Comparison of ENCODE assay signal across 8 cellular contexts in the genomic region with DNA sequence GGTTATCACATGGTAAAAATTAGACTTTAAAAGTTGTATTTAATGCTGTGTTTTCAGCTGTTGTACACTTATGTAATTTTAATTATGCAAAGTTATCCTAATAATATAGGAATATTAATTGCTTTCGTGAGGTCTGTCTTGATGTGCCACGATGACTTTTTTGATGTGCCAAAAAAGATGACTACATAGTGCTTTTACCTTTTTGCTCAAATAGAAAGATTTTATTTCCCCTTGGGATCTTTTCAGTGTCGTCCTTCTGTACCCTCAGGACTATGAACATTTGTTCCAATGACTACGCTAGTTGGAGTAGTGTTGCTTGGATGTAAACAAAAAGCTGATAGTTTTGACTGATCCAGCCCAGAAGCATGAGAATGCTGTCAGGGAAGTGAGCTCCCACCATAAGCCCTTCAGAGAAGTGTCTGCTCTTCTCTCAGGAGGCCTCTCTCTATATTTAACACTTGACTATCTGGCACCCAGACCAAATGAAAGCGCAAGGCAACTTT. TPM values are rescaled to one million over a fixed set of nuclear protein-coding genes. Genes with fewer than 3 reads are reported as not detected.
A peak's percentile ranks its signal among the peaks of the same experiment; 100 is the strongest.
DNase-seq lines count a peak whose midpoint lies in the region; ATAC-seq and TF ChIP-seq lines count a peak whose summit lies in the region.

No MANE protein-coding gene starts in this region.

- H3K9me3 ChIP-seq in cardiac muscle cell (ENCODE audit: low read depth) (no peaks in the 10 kb centered on the region), ascending aorta (no peaks in the 10 kb centered on the region), lower lobe of right lung (no peaks in the 10 kb centered on the region), upper lobe of right lung (no peaks in the 10 kb centered on the region)

- H3K4me1 ChIP-seq in cardiac muscle cell (ENCODE audit: low read depth) (peaks cover 25% of the 10 kb centered on the region), ascending aorta (peaks cover 0 to 14% of the 10 kb centered on the region in 2 donors), lower lobe of right lung (peaks cover 41% of the 10 kb centered on the region), upper lobe of right lung (peaks cover 41% of the 10 kb centered on the region)

- no peak for DNase-seq in cardiac muscle cell (ENCODE audit: low read depth in 1 of 2, low spot score in 1 of 2)
- no peak for DNase-seq in Right ventricle myocardium inferior (ENCODE audit: missing footprints)
- no peak for DNase-seq in ascending aorta (ENCODE audit: low spot score in 2 of 2)
- DNase-seq in lower lobe of right lung = no peak
- DNase-seq in upper lobe of right lung = no peak
- DNase-seq in HT-29 (ENCODE audit: low spot score) = no peak
- no peak for DNase-seq in stimulated activated CD8-positive, alpha-beta memory T cell treated with anti-CD3 and anti-CD28 coated beads, Interleukin-4, amount 100 ng/mL, for 48 hours
- DNase-seq in NCI-H1048 (lab: John Stamatoyannopoulos, UW) = no peak

- H3K4me3 ChIP-seq in cardiac muscle cell = peak overlapping the region; percentile 79
- H3K4me3 ChIP-seq in ascending aorta = peak overlapping the region; percentile 84 to 95
- peak overlapping the region; percentile 88 for H3K4me3 ChIP-seq in lower lobe of right lung
- H3K4me3 ChIP-seq in upper lobe of right lung = peak overlapping the region; percentile 93

- intact Hi-C loops in Right ventricle myocardium inferior (cut with DNase I) (loop anchor here (1.0 to 5.0 kb wide), 6 partner anchors 57 to 309 kb away; a partner anchor contains a TSS), ascending aorta (cut with DNase I) (loop anchor here (1.0 to 5.0 kb wide), 8 partner anchors 74 to 1425 kb away; a partner anchor contains a TSS), lower lobe of right lung (cut with DNase I) (no loop called here), upper lobe of right lung (cut with DNase I) (loop anchor here (10.0 kb wide), 1 partner anchor 199 kb away; no protein-coding TSS in a partner anchor)

- TF ChIP-seq CTCF in cardiac muscle cell (IDR thresholded peaks at IDR 0.05; ENCODE audit: low read depth, low read length) = no peak
- peak in 1 of 3 experiments; percentile 1 for TF ChIP-seq CTCF in ascending aorta (IDR thresholded peaks at IDR 0.05)
- no peak for TF ChIP-seq CTCF in lower lobe of right lung (IDR thresholded peaks at IDR 0.05)
- no peak for TF ChIP-seq CTCF in upper lobe of right lung (IDR thresholded peaks at IDR 0.05)

- H3K27me3 ChIP-seq in cardiac muscle cell = no peaks in the 10 kb centered on the region
- no peaks in the 10 kb centered on the region for H3K27me3 ChIP-seq in ascending aorta
- H3K27me3 ChIP-seq in lower lobe of right lung (ENCODE audit: low read depth) = no peaks in the 10 kb centered on the region
- no peaks in the 10 kb centered on the region for H3K27me3 ChIP-seq in upper lobe of right lung

- peak overlapping the region; percentile 100 for H3K27ac ChIP-seq in cardiac muscle cell
- H3K27ac ChIP-seq in ascending aorta = peak overlapping the region; percentile 99
- peak overlapping the region; percentile 99 for H3K27ac ChIP-seq in lower lobe of right lung
- H3K27ac ChIP-seq in upper lobe of right lung = peak overlapping the region; percentile 99

- H3K36me3 ChIP-seq in cardiac muscle cell (no peaks in the 10 kb centered on the region), ascending aorta (peaks cover 0 to 3% of the 10 kb centered on the region in 2 donors), lower lobe of right lung (peaks cover 3% of the 10 kb centered on the region), upper lobe of right lung (peaks cover 6% of the 10 kb centered on the region)

- ATAC-seq in Right ventricle myocardium inferior (no peak), lower lobe of right lung (no peak), upper lobe of right lung (no peak)

RNA-seq across cellular contexts. Expression of a gene that starts 1.2 kb away (rescaled TPM):
- total RNA-seq in cardiac muscle cell (71.1 and 105 TPM in 2 replicates), Right ventricle myocardium inferior (112 TPM), ascending aorta (101 TPM), lower lobe of right lung (307 TPM), upper lobe of right lung (284 TPM)
- 181 and 263 TPM in 2 replicates for polyA plus RNA-seq in cardiac muscle cell
- 120 and 123 TPM in 2 replicates for total RNA-seq in HT-29 (2014; rRNA removed; shearing (Covaris generic))

RNA-seq across cellular contexts. Expression of a gene that starts 56.9 kb away (rescaled TPM):
- total RNA-seq in cardiac muscle cell = 4.1 and 7.3 TPM in 2 replicates
- 8.7 and 14.7 TPM in 2 replicates for polyA plus RNA-seq in cardiac muscle cell
- 4.5 TPM for total RNA-seq in Right ventricle myocardium inferior
- 0.11 TPM for total RNA-seq in ascending aorta
- total RNA-seq in lower lobe of right lung = 10.6 TPM
- 4.2 TPM for total RNA-seq in upper lobe of right lung
- total RNA-seq in HT-29 (2014; rRNA removed; shearing (Covaris generic)) = 0.48 and 0.50 TPM in 2 replicates

RNA-seq across cellular contexts. Expression of a gene that starts 57.0 kb away (rescaled TPM):
- total RNA-seq in cardiac muscle cell = 7.0 and 12.5 TPM in 2 replicates
- polyA plus RNA-seq in cardiac muscle cell = 11.1 and 14.3 TPM in 2 replicates
- total RNA-seq in Right ventricle myocardium inferior = 4.4 TPM
- 14.2 TPM for total RNA-seq in ascending aorta
- 13.7 TPM for total RNA-seq in lower lobe of right lung
- total RNA-seq in upper lobe of right lung = 15.4 TPM
- 50.3 and 50.4 TPM in 2 replicates for total RNA-seq in HT-29 (2014; rRNA removed; shearing (Covaris generic))
